In genomic region chr5:54975701-54976100, GRCh38 we compare ENCODE assay signal across 2 cellular contexts.
TF ChIP-seq lines count a peak whose summit lies in the region.

No MANE protein-coding gene starts in this region.

TF ChIP-seq in GM12891, 5 proteins besides CTCF, POLR2A, EP300 and RAD21:
- TF ChIP-seq PAX5 (IDR thresholded peaks at IDR 0.05; ENCODE audit: insufficient read depth, low read length, severe bottlenecking) (no peak), TAF1 (IDR thresholded peaks at IDR 0.05; ENCODE audit: low read depth, low read length) (0 out of 2 replicates have a peak, but pooled peaks have one; percentile 14)
TF ChIP-seq in GM12891: peak in this region for 1.

TF ChIP-seq in endothelial cell of umbilical vein, 7 proteins besides CTCF, POLR2A, EP300 and RAD21:
- TF ChIP-seq POLR2AphosphoS5 (IDR thresholded peaks at IDR 0.05; ENCODE audit: insufficient read depth, low read depth, low read length) (peak; percentile 80), JUN (IDR thresholded peaks at IDR 0.05; ENCODE audit: borderline replicate concordance, insufficient read depth, insufficient read length, low read depth) (peak; percentile 23), MAX (IDR thresholded peaks at IDR 0.05; ENCODE audit: insufficient read depth, insufficient read length) (no peak), GATA2 (IDR thresholded peaks at IDR 0.05; ENCODE audit: insufficient read depth, insufficient read length, low read depth, low read length) (no peak)
